Comparison of ENCODE assay signal across 10 cellular contexts in genomic region chr13:46165485-46166220, GRCh38. TPM values are rescaled to one million over a fixed set of nuclear protein-coding genes. Genes with fewer than 3 reads are reported as not detected.
DNase-seq lines count a peak whose midpoint lies in the region; ATAC-seq and TF ChIP-seq lines count a peak whose summit lies in the region.
"Had no signal": no experiment of that assay in that cellular context is flagged by ENCODE, and none has a peak within 500 bp of the region (broad histone marks: within the 10 kb centered on the region; RNA-seq: fewer than 3 reads in every experiment).

No MANE protein-coding gene starts in this region.

- H3K4me3 Mint-ChIP-seq in activated T-helper 17 cell treated with anti-CD3 and anti-CD28 coated beads, Interleukin-2, amount 50 U/mL, for 72 hours: peak overlapping the region; percentile 89

- TF ChIP-seq EP300 in gastroesophageal sphincter (IDR thresholded peaks at IDR 0.05): no peak

- no peaks in the 10 kb centered on the region for H3K9me3 Mint-ChIP-seq in activated T-helper 17 cell treated with anti-CD3 and anti-CD28 coated beads, Interleukin-2, amount 50 U/mL, for 72 hours

- peak; percentile 49 for ATAC-seq in GM18870 (IDR thresholded peaks at IDR 0.05; ENCODE audit: unreplicated experiment)
- ATAC-seq in HG03139 (IDR thresholded peaks at IDR 0.05; ENCODE audit: unreplicated experiment): peak; percentile 50
- peak; percentile 75 for ATAC-seq in activated T-helper 17 cell treated with anti-CD3 and anti-CD28 coated beads, Interleukin-2, amount 50 U/mL, for 72 hours (replicated peaks)
- no peak for ATAC-seq in gastroesophageal sphincter
- no peak for ATAC-seq in esophagus mucosa

- no peak overlapping the region for H3K4me3 ChIP-seq in gastroesophageal sphincter

- peak; percentile 24 for DNase-seq in ACHN
- no peak for DNase-seq in DMS53 (lab: John Stamatoyannopoulos, UW)
- no peak for DNase-seq in 8988T

- no peaks in the 10 kb centered on the region for H3K36me3 ChIP-seq in gastroesophageal sphincter

- no peak for TF ChIP-seq CTCF in gastroesophageal sphincter (IDR thresholded peaks at IDR 0.05)

- H3K27ac ChIP-seq in gastroesophageal sphincter: no peak overlapping the region
- H3K27ac ChIP-seq: epithelial cell of prostate, RWPE1 had no signal

- H3K4me1 ChIP-seq in gastroesophageal sphincter: no peaks in the 10 kb centered on the region

- no peak for TF ChIP-seq POLR2A in gastroesophageal sphincter (IDR thresholded peaks at IDR 0.05)

- peaks cover 98% of the 10 kb centered on the region for H3K36me3 Mint-ChIP-seq in activated T-helper 17 cell treated with anti-CD3 and anti-CD28 coated beads, Interleukin-2, amount 50 U/mL, for 72 hours (ENCODE audit: low read depth)

- H3K9me3 ChIP-seq in gastroesophageal sphincter: no peaks in the 10 kb centered on the region

- peaks cover 72% of the 10 kb centered on the region for H3K4me1 Mint-ChIP-seq in activated T-helper 17 cell treated with anti-CD3 and anti-CD28 coated beads, Interleukin-2, amount 50 U/mL, for 72 hours

- in situ Hi-C loops in ACHN (cut with HindIII; ENCODE audit: low pct_ligation_motif_present, low pct_unique_long_range_greater_than_20kb, low sequenced_read_pairs): no loop called here

- peaks cover 6% of the 10 kb centered on the region for H3K27me3 ChIP-seq in gastroesophageal sphincter

- peak overlapping the region; percentile 95 for H3K27ac Mint-ChIP-seq in activated T-helper 17 cell treated with anti-CD3 and anti-CD28 coated beads, Interleukin-2, amount 50 U/mL, for 72 hours

- H3K27me3 Mint-ChIP-seq in activated T-helper 17 cell treated with anti-CD3 and anti-CD28 coated beads, Interleukin-2, amount 50 U/mL, for 72 hours: no peaks in the 10 kb centered on the region

- 26 to 29% methylated on average over 4 to 5 of the region's 5 CpGs for WGBS in gastroesophageal sphincter (ENCODE audit: low coverage in 1 of 2), 2 donors

RNA-seq across cellular contexts. Expression of gene LCP1, which starts 16.3 kb away (rescaled TPM):
- total RNA-seq in activated T-helper 17 cell treated with anti-CD3 and anti-CD28 coated beads, Interleukin-2, amount 50 U/mL, for 72 hours: 100 to 1,000 TPM; 727 to 916 TPM
- 10 to 100 TPM in 3 of 4 donors, 1 to 10 TPM in 1; 9.0 to 48.9 (median 27.8) TPM for total RNA-seq in gastroesophageal sphincter
- total RNA-seq in esophagus mucosa: 5.3 TPM

RNA-seq across cellular contexts. Expression of gene LRRC63, which starts 46.1 kb away (rescaled TPM):
- total RNA-seq in activated T-helper 17 cell treated with anti-CD3 and anti-CD28 coated beads, Interleukin-2, amount 50 U/mL, for 72 hours: 1 to 10 TPM; 1.0 to 1.3 TPM
- total RNA-seq in gastroesophageal sphincter (not detected), esophagus mucosa (not detected)

Comparison
In these comparisons a context has a peak if more than half of its experiments do, and no peak if none do; other contexts are left out.
1. ATAC-seq: peak in GM18870 (single experiment), HG03139 (single experiment) and activated T-helper 17 cell treated with anti-CD3 and anti-CD28 coated beads, Interleukin-2, amount 50 U/mL, for 72 hours (single experiment); none in gastroesophageal sphincter (single experiment) and esophagus mucosa (single experiment).
2. RNA of gene LCP1, which starts 16.3 kb away (total RNA-seq): 727 to 916 TPM in activated T-helper 17 cell treated with anti-CD3 and anti-CD28 coated beads, Interleukin-2, amount 50 U/mL, for 72 hours; 9.0 to 48.9 TPM in gastroesophageal sphincter and 5.3 TPM in esophagus mucosa (single experiment); every median in the first group is over 10 times any median in the second.